Comparison of ENCODE assay signal across 15 cellular contexts in genomic region chr12:19443585-19443984, GRCh38. TPM values are rescaled to one million over a fixed set of nuclear protein-coding genes. Genes with fewer than 3 reads are reported as not detected.
DNase-seq lines count a peak whose midpoint lies in the region; ATAC-seq and TF ChIP-seq lines count a peak whose summit lies in the region.
"Had no signal": no experiment of that assay in that cellular context is flagged by ENCODE, and none has a peak within 500 bp of the region (broad histone marks: within the 10 kb centered on the region; RNA-seq: fewer than 3 reads in every experiment).

No MANE protein-coding gene starts in this region.

- DNase-seq in GM23338 (ENCODE audit: low spot score), result no peak
- DNase-seq in central memory CD8-positive, alpha-beta T cell (ENCODE audit: low spot score in 2 of 2), result no peak
- DNase-seq in smooth muscle cell (lab: John Stamatoyannopoulos, UW; ENCODE audit: unreplicated experiment), result no peak
- no peak for DNase-seq in C1 segment of cervical spinal cord (lab: John Stamatoyannopoulos, UW)
- no peak for DNase-seq in upper lobe of right lung
- DNase-seq: ACHN, Kasumi-1, NCI-H1417, NCI-H1930, NCI-H2171, NCI-H446 treated with DMSO at 0.1 percent for 48 hours, Right ventricle myocardium superior had no signal

- H3K9ac ChIP-seq in HUES64 (ENCODE audit: low read depth, low read length) (no peak overlapping the region), smooth muscle cell (ENCODE audit: low read depth) (no peak overlapping the region)

- H3K9me3 ChIP-seq in HUES64 (ENCODE audit: insufficient read depth, low read depth, low read length), result no peaks in the 10 kb centered on the region
- no peaks in the 10 kb centered on the region for H3K9me3 ChIP-seq in smooth muscle cell (replicated peaks; ENCODE audit: low read depth)
- H3K9me3 ChIP-seq in upper lobe of right lung, result no peaks in the 10 kb centered on the region

- H3K27ac ChIP-seq in GM23338 (ENCODE audit: low read depth) (peak overlapping the region; percentile 26; the same call in 1 of the 2 replicates), HUES64 (ENCODE audit: low read depth, low read length) (no peak overlapping the region), smooth muscle cell (ENCODE audit: low read depth) (no peak overlapping the region), upper lobe of right lung (no peak overlapping the region)

- intact Hi-C loops in upper lobe of right lung (cut with DNase I), result no loop called here

- H3K4me1 ChIP-seq in GM23338 (ENCODE audit: insufficient read depth), result peaks cover 44% of the 10 kb centered on the region
- H3K4me1 ChIP-seq in HUES64 (ENCODE audit: insufficient read depth, low read length), result peaks cover 33% of the 10 kb centered on the region
- peaks cover 29% of the 10 kb centered on the region for H3K4me1 ChIP-seq in smooth muscle cell (ENCODE audit: low read depth)
- H3K4me1 ChIP-seq in upper lobe of right lung, result peaks cover 28% of the 10 kb centered on the region

- peaks cover 14% of the 10 kb centered on the region for H3K27me3 Mint-ChIP-seq in GM23338 (ENCODE audit: insufficient read depth, low read depth, poor library complexity)
- H3K27me3 Mint-ChIP-seq in central memory CD8-positive, alpha-beta T cell, result no peaks in the 10 kb centered on the region

- H3K27me3 ChIP-seq in GM23338 (ENCODE audit: insufficient read depth) (no peaks in the 10 kb centered on the region), HUES64 (ENCODE audit: insufficient read depth, low read length) (no peaks in the 10 kb centered on the region), smooth muscle cell (ENCODE audit: low read depth) (no peaks in the 10 kb centered on the region), upper lobe of right lung (no peaks in the 10 kb centered on the region)

- H3F3A ChIP-seq in GM23338 (replicated peaks; ENCODE audit: low read depth) (no peaks in the 10 kb centered on the region), smooth muscle cell (ENCODE audit: low read depth) (peaks cover 6% of the 10 kb centered on the region)

- H3K36me3 ChIP-seq in GM23338 (ENCODE audit: insufficient read depth) (no peaks in the 10 kb centered on the region), HUES64 (ENCODE audit: insufficient read depth, low read length) (peaks cover 20% of the 10 kb centered on the region), smooth muscle cell (ENCODE audit: low read depth) (no peaks in the 10 kb centered on the region), upper lobe of right lung (no peaks in the 10 kb centered on the region)

- WGBS in HUES64, result 94% methylated on average over 1 of the region's 4 CpGs
- 99% methylated on average over 4 of the region's 4 CpGs for WGBS in smooth muscle cell (ENCODE audit: low lambda C conversion rate)

- H3K9me3 Mint-ChIP-seq in GM23338, result peaks cover 7% of the 10 kb centered on the region
- no peaks in the 10 kb centered on the region for H3K9me3 Mint-ChIP-seq in central memory CD8-positive, alpha-beta T cell

- H3K36me3 Mint-ChIP-seq in GM23338 (ENCODE audit: low read depth), result peaks cover 48% of the 10 kb centered on the region
- H3K36me3 Mint-ChIP-seq in central memory CD8-positive, alpha-beta T cell (ENCODE audit: insufficient read depth), result peaks cover 35% of the 10 kb centered on the region

- no peak for ATAC-seq in GM23338
- no peak for ATAC-seq in central memory CD8-positive, alpha-beta T cell (replicated peaks; ENCODE audit: extremely low read depth, poor library complexity, severe bottlenecking)
- ATAC-seq in HG02623 (IDR thresholded peaks at IDR 0.05; ENCODE audit: unreplicated experiment), result no peak
- ATAC-seq in upper lobe of right lung, result no peak
- ATAC-seq: CD8-positive, alpha-beta T cell had no signal

- H3K4me3 ChIP-seq in GM23338 (peak overlapping the region; percentile 73), HUES64 (ENCODE audit: low read length) (peak overlapping the region; percentile 99), smooth muscle cell (no peak overlapping the region), upper lobe of right lung (no peak overlapping the region)

- H3K79me2 ChIP-seq in GM23338 (replicated peaks; ENCODE audit: insufficient read depth) (peaks cover 91% of the 10 kb centered on the region), smooth muscle cell (ENCODE audit: low read depth) (peaks cover 88% of the 10 kb centered on the region)

- H3K4me3 Mint-ChIP-seq in GM23338, result peak overlapping the region; percentile 95; the same call in 1 of the 3 replicates
- H3K4me3 Mint-ChIP-seq in central memory CD8-positive, alpha-beta T cell, result peak overlapping the region; percentile 7

- H3K4me2 ChIP-seq in GM23338 (peak overlapping the region; percentile 82), smooth muscle cell (peak overlapping the region; percentile 56)

- H4K20me1 ChIP-seq in GM23338 (replicated peaks; ENCODE audit: insufficient read depth) (peaks cover 68% of the 10 kb centered on the region), smooth muscle cell (ENCODE audit: low read depth) (peaks cover 83% of the 10 kb centered on the region)

- TF ChIP-seq CTCF in GM23338 (conservative IDR thresholded peaks at IDR 0.05; ENCODE audit: low read depth in 2 of 2) (no peak), smooth muscle cell (IDR thresholded peaks at IDR 0.05; ENCODE audit: borderline replicate concordance, insufficient read depth, poor library complexity, severe bottlenecking) (no peak), upper lobe of right lung (IDR thresholded peaks at IDR 0.05) (no peak)

- H3K27ac Mint-ChIP-seq in GM23338, result no peak overlapping the region
- H3K27ac Mint-ChIP-seq in central memory CD8-positive, alpha-beta T cell (ENCODE audit: low read depth), result no peak overlapping the region
- H3K27ac Mint-ChIP-seq: CD8-positive, alpha-beta T cell had no signal

- H2AFZ ChIP-seq in GM23338 (no peak overlapping the region), smooth muscle cell (ENCODE audit: low read depth) (no peak overlapping the region)

- H3K9me2 ChIP-seq in GM23338 (ENCODE audit: insufficient read depth), result no peaks in the 10 kb centered on the region

- peaks cover 45% of the 10 kb centered on the region for H3K4me1 Mint-ChIP-seq in GM23338
- H3K4me1 Mint-ChIP-seq in central memory CD8-positive, alpha-beta T cell, result peaks cover 55% of the 10 kb centered on the region

TF ChIP-seq in GM23338, 12 proteins besides CTCF, POLR2A, EP300 and RAD21 (continues in another document):
- no peak for TF ChIP-seq CREB1 (CRISPR knock-in tag; IDR thresholded peaks at IDR 0.05; ENCODE audit: low read depth)
- TF ChIP-seq NANOG (IDR thresholded peaks at IDR 0.05; ENCODE audit: borderline replicate concordance), result no peak
- TF ChIP-seq ZNF114 (CRISPR knock-in tag; IDR thresholded peaks at IDR 0.05), result no peak
- TF ChIP-seq STAT1 (IDR thresholded peaks at IDR 0.05; ENCODE audit: unreplicated experiment), result no peak
- TF ChIP-seq, protein P1, sequence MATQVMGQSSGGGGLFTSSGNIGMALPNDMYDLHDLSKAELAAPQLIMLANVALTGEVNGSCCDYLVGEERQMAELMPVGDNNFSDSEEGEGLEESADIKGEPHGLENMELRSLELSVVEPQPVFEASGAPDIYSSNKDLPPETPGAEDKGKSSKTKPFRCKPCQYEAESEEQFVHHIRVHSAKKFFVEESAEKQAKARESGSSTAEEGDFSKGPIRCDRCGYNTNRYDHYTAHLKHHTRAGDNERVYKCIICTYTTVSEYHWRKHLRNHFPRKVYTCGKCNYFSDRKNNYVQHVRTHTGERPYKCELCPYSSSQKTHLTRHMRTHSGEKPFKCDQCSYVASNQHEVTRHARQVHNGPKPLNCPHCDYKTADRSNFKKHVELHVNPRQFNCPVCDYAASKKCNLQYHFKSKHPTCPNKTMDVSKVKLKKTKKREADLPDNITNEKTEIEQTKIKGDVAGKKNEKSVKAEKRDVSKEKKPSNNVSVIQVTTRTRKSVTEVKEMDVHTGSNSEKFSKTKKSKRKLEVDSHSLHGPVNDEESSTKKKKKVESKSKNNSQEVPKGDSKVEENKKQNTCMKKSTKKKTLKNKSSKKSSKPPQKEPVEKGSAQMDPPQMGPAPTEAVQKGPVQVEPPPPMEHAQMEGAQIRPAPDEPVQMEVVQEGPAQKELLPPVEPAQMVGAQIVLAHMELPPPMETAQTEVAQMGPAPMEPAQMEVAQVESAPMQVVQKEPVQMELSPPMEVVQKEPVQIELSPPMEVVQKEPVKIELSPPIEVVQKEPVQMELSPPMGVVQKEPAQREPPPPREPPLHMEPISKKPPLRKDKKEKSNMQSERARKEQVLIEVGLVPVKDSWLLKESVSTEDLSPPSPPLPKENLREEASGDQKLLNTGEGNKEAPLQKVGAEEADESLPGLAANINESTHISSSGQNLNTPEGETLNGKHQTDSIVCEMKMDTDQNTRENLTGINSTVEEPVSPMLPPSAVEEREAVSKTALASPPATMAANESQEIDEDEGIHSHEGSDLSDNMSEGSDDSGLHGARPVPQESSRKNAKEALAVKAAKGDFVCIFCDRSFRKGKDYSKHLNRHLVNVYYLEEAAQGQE (IDR thresholded peaks at IDR 0.05; ENCODE audit: unreplicated experiment), result no peak
- no peak for TF ChIP-seq EZH2 (IDR thresholded peaks at IDR 0.05; ENCODE audit: low read depth, unreplicated experiment)

RNA-seq across cellular contexts. Expression of gene AEBP2, which starts 4.3 kb away (rescaled TPM):
- total RNA-seq in GM23338 (2014; rRNA removed; shearing (Covaris generic)), result 48.1 and 48.9 TPM in 2 replicates
- 37.1 and 39.3 TPM in 2 replicates for polyA plus RNA-seq in GM23338 (2016; fragmentation: Nextera tagmentation; extraction: Ambion mirVana)
- 21.8 TPM for polyA plus RNA-seq in HUES64 (2013, experiment 1 of 2)
- 24.3 TPM for polyA plus RNA-seq in HUES64 (2013, experiment 2 of 2)
- total RNA-seq in smooth muscle cell, result 23.3 and 24.5 TPM in 2 replicates
- 7.4 and 7.6 TPM in 2 replicates for polyA plus RNA-seq in smooth muscle cell
- 40.1 TPM for total RNA-seq in upper lobe of right lung

Comparison
In these comparisons a context has a peak if more than half of its experiments do, and no peak if none do; other contexts are left out.
1. H3K4me3 ChIP-seq: peak in GM23338 (single experiment) and HUES64 (single experiment); none in smooth muscle cell (single experiment) and upper lobe of right lung (single experiment).